In the genomic region with DNA sequence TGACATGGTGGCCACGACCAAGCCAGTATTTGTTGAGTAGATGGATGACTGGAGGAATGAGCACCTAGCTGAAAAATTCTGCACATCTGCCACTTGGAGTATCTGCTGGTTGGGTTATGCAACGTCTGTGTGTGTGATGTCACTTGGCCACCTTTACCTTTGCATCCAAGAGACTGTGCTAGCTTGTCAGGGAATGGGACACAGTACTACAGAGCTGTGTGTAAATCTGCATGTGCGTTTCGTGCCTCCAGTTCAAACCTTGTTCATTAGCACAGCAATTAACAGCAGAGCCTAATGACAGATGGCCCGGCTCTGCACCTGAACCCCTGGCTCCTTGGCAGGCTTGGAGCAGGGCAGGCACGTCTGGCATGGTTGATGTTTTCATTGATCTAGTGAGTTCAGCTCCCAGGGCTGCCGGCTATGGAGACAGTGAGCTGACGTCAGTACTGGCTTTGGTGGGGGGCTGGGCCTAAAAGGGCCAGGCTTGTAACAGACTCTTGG, we compare ENCODE assay signal across 18 cellular contexts.
DNase-seq lines count a peak whose midpoint lies in the region; ATAC-seq, FAIRE-seq and TF ChIP-seq lines count a peak whose summit lies in the region.
"Had no signal": no experiment of that assay in that cellular context is flagged by ENCODE, and none has a peak within 500 bp of the region (broad histone marks: within the 10 kb centered on the region; RNA-seq: fewer than 3 reads in every experiment).

No MANE protein-coding gene starts in this region.

- TF ChIP-seq RAD21 in HepG2 (CRISPR knock-in tag; IDR thresholded peaks at IDR 0.05): no peak

- no TSS peak for BruUV-seq in HepG2 (replicated peaks; lab: Mats Ljungman, UMichigan)

- intact Hi-C loops in HepG2 (cut with micrococcal nuclease; ENCODE audit: unreplicated experiment): no loop called here
- intact Hi-C loops in activated T-helper 2 cell treated with anti-CD3 and anti-CD28 coated beads, Interferon-gamma antibody, Interleukin-2, Interleukin-4, amounts not matched to agents 10 μg/mL and 5 μg/mL and 100 μg/mL, durations not matched to agents 14 hours and 24 hours and 36 hours (cut with micrococcal nuclease): no loop called here
- intact Hi-C loops in sciatic nerve (cut with DNase I): no loop called here

- TF ChIP-seq EP300 in HepG2 (IDR thresholded peaks at IDR 0.05; ENCODE audit: low read depth in 2 of 2, low read length in 2 of 2): no peak
- no peak for TF ChIP-seq EP300 in HepG2 (CRISPR knock-in tag; IDR thresholded peaks at IDR 0.05; ENCODE audit: borderline replicate concordance)

- H3K4me3 Mint-ChIP-seq in activated T-helper 2 cell treated with anti-CD3 and anti-CD28 coated beads, Interferon-gamma antibody, Interleukin-2, Interleukin-4, amounts not matched to agents 10 μg/mL and 5 μg/mL and 100 μg/mL, durations not matched to agents 14 hours and 24 hours and 36 hours (ENCODE audit: low read depth): no peak overlapping the region

- DNase-seq in NCI-H82 (lab: John Stamatoyannopoulos, UW): peak; percentile 50
- DNase-seq in NCI-H82 treated with DMSO at 0.1 percent for 48 hours (lab: John Stamatoyannopoulos, UW; ENCODE audit: unreplicated experiment): no peak
- DNase-seq in choroid plexus epithelial cell (ENCODE audit: low read depth): peak; percentile 62
- no peak for DNase-seq in HepG2 (ENCODE audit: low spot score)
- DNase-seq in activated T-helper 2 cell treated with anti-CD3 and anti-CD28 coated beads, Interferon-gamma antibody, Interleukin-2, Interleukin-4, amounts not matched to agents 10 μg/mL and 5 μg/mL and 100 μg/mL, durations not matched to agents 14 hours and 24 hours and 36 hours (ENCODE audit: low spot score): no peak
- no peak for DNase-seq in sciatic nerve (ENCODE audit: low spot score)
- DNase-seq in SIG-M5 (lab: John Stamatoyannopoulos, UW): no peak
- DNase-seq: 8988T; activated CD8-positive, alpha-beta memory T cell treated with anti-CD3 and anti-CD28 coated beads, Interleukin-2, amount 50 U/mL, for 48 hours; DMS153; NCI-H1048; NCI-H526 treated with DMSO at 0.1 percent for 48 hours had no signal

- no peak for ATAC-seq in HepG2
- no peak for ATAC-seq in sciatic nerve
- ATAC-seq: Right ventricle myocardium inferior had no signal

- H3K27ac Mint-ChIP-seq in activated T-helper 2 cell treated with anti-CD3 and anti-CD28 coated beads, Interferon-gamma antibody, Interleukin-2, Interleukin-4, amounts not matched to agents 10 μg/mL and 5 μg/mL and 100 μg/mL, durations not matched to agents 14 hours and 24 hours and 36 hours: no peak overlapping the region

- H3K27ac ChIP-seq in HepG2 (ENCODE audit: extremely low read length, insufficient read depth, low read length) (no peak overlapping the region), temporal lobe (ENCODE audit: low read depth, low read length) (peak overlapping the region; percentile 47)
- H3K27ac ChIP-seq: tibial nerve, VCaP had no signal

- H3K9ac ChIP-seq in HepG2 (ENCODE audit: insufficient read depth, low read depth, low read length): no peak overlapping the region

- POLR2A ChIA-PET in HepG2 (lab: Yijun Ruan, JAX): no interaction called here

- no peaks in the 10 kb centered on the region for H3K4me1 ChIP-seq in HepG2 (ENCODE audit: insufficient read depth, low read length)
- H3K4me1 ChIP-seq: tibial nerve had no signal

- H3K4me2 ChIP-seq in HepG2 (ENCODE audit: low read depth, low read length): no peak overlapping the region

- TF ChIP-seq POLR2A in HepG2 (IDR thresholded peaks at IDR 0.05; ENCODE audit: insufficient read depth in 1 of 2, low read depth in 2 of 2, low read length in 2 of 2): no peak

- no peaks in the 10 kb centered on the region for H3K36me3 Mint-ChIP-seq in activated T-helper 2 cell treated with anti-CD3 and anti-CD28 coated beads, Interferon-gamma antibody, Interleukin-2, Interleukin-4, amounts not matched to agents 10 μg/mL and 5 μg/mL and 100 μg/mL, durations not matched to agents 14 hours and 24 hours and 36 hours (ENCODE audit: low read depth)

- peaks cover 1% of the 10 kb centered on the region for H3K27me3 Mint-ChIP-seq in activated T-helper 2 cell treated with anti-CD3 and anti-CD28 coated beads, Interferon-gamma antibody, Interleukin-2, Interleukin-4, amounts not matched to agents 10 μg/mL and 5 μg/mL and 100 μg/mL, durations not matched to agents 14 hours and 24 hours and 36 hours (ENCODE audit: low read depth)

- in situ Hi-C loops in HepG2 (cut with HindIII; ENCODE audit: extremely low pct_ligation_motif_present, low pct_unique_long_range_greater_than_20kb): no loop called here

- 0% methylated on average over 4 of the region's 8 CpGs for WGBS in HepG2 (ENCODE audit: low lambda C conversion rate)

- H3K9me3 Mint-ChIP-seq in activated T-helper 2 cell treated with anti-CD3 and anti-CD28 coated beads, Interferon-gamma antibody, Interleukin-2, Interleukin-4, amounts not matched to agents 10 μg/mL and 5 μg/mL and 100 μg/mL, durations not matched to agents 14 hours and 24 hours and 36 hours: no peaks in the 10 kb centered on the region

- no peak for TF ChIP-seq CTCF in choroid plexus epithelial cell (conservative IDR thresholded peaks at IDR 0.05; ENCODE audit: low read depth, low read length)
- TF ChIP-seq CTCF in HepG2 (CRISPR knock-in tag; IDR thresholded peaks at IDR 0.05): no peak

- H3K4me3 ChIP-seq in choroid plexus epithelial cell (ENCODE audit: low read depth, low read length) (no peak overlapping the region), HepG2 (replicated peaks in 1 of 3; ENCODE audit: insufficient read depth in 1 of 3, low read depth in 2 of 3, low read length in 3 of 3) (no peak overlapping the region)
- H3K4me3 ChIP-seq: tibial nerve had no signal

- H3K79me2 ChIP-seq in HepG2 (ENCODE audit: insufficient read depth, low read length): no peaks in the 10 kb centered on the region

- FAIRE-seq in HepG2 (lab: Jason Lieb, UNC): no peak
- FAIRE-seq: GM12891, H1 had no signal

- no peaks in the 10 kb centered on the region for H3K36me3 ChIP-seq in HepG2 (replicated peaks in 1 of 2; ENCODE audit: control insufficient read depth in 1 of 2, insufficient read depth in 2 of 2, low read length in 2 of 2)
- H3K36me3 ChIP-seq: tibial nerve had no signal

- no peaks in the 10 kb centered on the region for H3K4me1 Mint-ChIP-seq in activated T-helper 2 cell treated with anti-CD3 and anti-CD28 coated beads, Interferon-gamma antibody, Interleukin-2, Interleukin-4, amounts not matched to agents 10 μg/mL and 5 μg/mL and 100 μg/mL, durations not matched to agents 14 hours and 24 hours and 36 hours (ENCODE audit: low read depth)

- H4K20me1 ChIP-seq in HepG2 (ENCODE audit: insufficient read depth, low read length): no peaks in the 10 kb centered on the region

- no peak overlapping the region for H2AFZ ChIP-seq in HepG2 (ENCODE audit: low read length)

- CTCF ChIA-PET in HepG2 (lab: Yijun Ruan, JAX; ENCODE audit: low intra/inter-chr PET ratio, low total read pairs): no interaction called here

- H3K27me3 ChIP-seq in HepG2 (ENCODE audit: control insufficient read depth in 1 of 2, insufficient read depth in 2 of 2, low read length in 2 of 2): peaks cover 0 to 3% of the 10 kb centered on the region in 2 experiments; a peak in 1 of 5 replicates
- H3K27me3 ChIP-seq: tibial nerve had no signal

- H3K9me3 ChIP-seq in HepG2 (ENCODE audit: low read length): no peaks in the 10 kb centered on the region
- H3K9me3 ChIP-seq: tibial nerve had no signal

TF ChIP-seq in HepG2, 621 proteins besides CTCF, POLR2A, EP300 and RAD21:
- TF ChIP-seq CEBPB (IDR thresholded peaks at IDR 0.05; ENCODE audit: borderline replicate concordance, low read depth, low read length) (0 out of 2 replicates have a peak, but pooled peaks have one; percentile 5), FOXP1 (IDR thresholded peaks at IDR 0.05) (no peak), FOXP1 (CRISPR knock-in tag; IDR thresholded peaks at IDR 0.05) (no peak)

Comparison
In these comparisons a context has a peak if more than half of its experiments do, and no peak if none do; other contexts are left out.
1. DNase-seq: peak in NCI-H82 (single experiment) and choroid plexus epithelial cell (single experiment); none in NCI-H82 treated with DMSO at 0.1 percent for 48 hours (single experiment), HepG2 (single experiment), activated T-helper 2 cell treated with anti-CD3 and anti-CD28 coated beads, Interferon-gamma antibody, Interleukin-2, Interleukin-4, amounts not matched to agents 10 μg/mL and 5 μg/mL and 100 μg/mL, durations not matched to agents 14 hours and 24 hours and 36 hours (single experiment), sciatic nerve (single experiment) and SIG-M5 (single experiment).